In genomic region chr5:168455201-168455600, GRCh38 we compare ENCODE assay signal across 35 cellular contexts.
"Had no signal": no experiment of that assay in that cellular context is flagged by ENCODE, and none has a peak within 500 bp of the region (broad histone marks: within the 10 kb centered on the region; RNA-seq: fewer than 3 reads in every experiment).

No MANE protein-coding gene starts in this region.

- H3K4me3 Mint-ChIP-seq: activated B cell treated with CpG ODN at 0.5 μM for 24 hours; activated CD4-positive, alpha-beta memory T cell treated with anti-CD3 and anti-CD28 coated beads for 36 hours; activated CD4-positive, alpha-beta T cell treated with anti-CD3 and anti-CD28 coated beads, Interleukin-2, amount 10 ng/mL, durations not matched to agents 24 days and 14 days; activated CD8-positive, alpha-beta T cell treated with anti-CD3 and anti-CD28 coated beads for 36 hours; activated naive CD4-positive, alpha-beta T cell treated with anti-CD3 and anti-CD28 coated beads for 36 hours; activated naive CD8-positive, alpha-beta T cell treated with anti-CD3 and anti-CD28 coated beads for 36 hours; activated T-cell treated with anti-CD3 and anti-CD28 coated beads, Interleukin-2, amount 50 U/mL, for 4 hours; activated T-cell treated with anti-CD3 and anti-CD28 coated beads, Interleukin-2, amount 50 U/mL, for 72 hours; activated T-helper 1 cell treated with anti-CD3 and anti-CD28 coated beads, Interleukin-12 subunit alpha, Interleukin-12 subunit beta, Interleukin-2, Interleukin-4 antibody, amounts not matched to agents 30 ng/mL and 10 ng/mL and 1 ng/mL, durations not matched to agents 14 hours and 24 hours and 36 hours; activated T-helper 17 cell treated with anti-CD3 and anti-CD28 coated beads, Interleukin-2, amount 50 U/mL, for 72 hours; T-cell; T-helper 2 cell treated with Interferon-gamma antibody and Interleukin-4, amounts not matched to agents 5 μg/mL and 100 μg/mL, for 36 hours had no signal

- H3K27me3 ChIP-seq: adrenal gland, body of pancreas, brain microvascular endothelial cell, breast epithelium had no signal

- H3K4me3 ChIP-seq: adrenal gland, body of pancreas, breast epithelium had no signal

- H3K9me3 ChIP-seq: adrenal gland, body of pancreas, breast epithelium had no signal

- H3K36me3 Mint-ChIP-seq: activated naive CD8-positive, alpha-beta T cell treated with anti-CD3 and anti-CD28 coated beads for 36 hours had no signal

- FAIRE-seq: astrocyte, TTC549 had no signal

- H3K4me1 ChIP-seq: adrenal gland, body of pancreas, breast epithelium had no signal

- H3K9me3 Mint-ChIP-seq: activated CD4-positive, alpha-beta T cell treated with anti-CD3 and anti-CD28 coated beads, Interleukin-2, amount 10 ng/mL, durations not matched to agents 24 days and 14 days; activated CD8-positive, alpha-beta T cell treated with anti-CD3 and anti-CD28 coated beads for 36 hours; activated naive CD8-positive, alpha-beta T cell treated with anti-CD3 and anti-CD28 coated beads for 36 hours; activated T-cell treated with anti-CD3 and anti-CD28 coated beads, Interleukin-2, amount 50 U/mL, for 4 hours; activated T-helper 1 cell treated with anti-CD3 and anti-CD28 coated beads, Interleukin-12 subunit alpha, Interleukin-12 subunit beta, Interleukin-2, Interleukin-4 antibody, amounts not matched to agents 30 ng/mL and 10 ng/mL and 1 ng/mL, durations not matched to agents 14 hours and 24 hours and 36 hours; T-helper 2 cell treated with Interferon-gamma antibody and Interleukin-4, amounts not matched to agents 5 μg/mL and 100 μg/mL, for 36 hours had no signal

- H3K4me1 Mint-ChIP-seq: activated B cell treated with CpG ODN at 0.5 μM for 24 hours; activated CD4-positive, alpha-beta T cell treated with anti-CD3 and anti-CD28 coated beads, Interleukin-2, amount 10 ng/mL, durations not matched to agents 24 days and 14 days; activated naive CD8-positive, alpha-beta T cell treated with anti-CD3 and anti-CD28 coated beads for 36 hours; activated T-helper 17 cell treated with anti-CD3 and anti-CD28 coated beads, Interleukin-2, amount 50 U/mL, for 72 hours; T-cell had no signal

- H3K27ac ChIP-seq: adrenal gland, body of pancreas, brain microvascular endothelial cell, breast epithelium, VCaP had no signal

- ATAC-seq: activated CD8-positive, alpha-beta T cell treated with anti-CD3 and anti-CD28 coated beads for 36 hours; activated naive CD4-positive, alpha-beta T cell treated with anti-CD3 and anti-CD28 coated beads, Interleukin-2, amount 50 U/mL, for 72 hours; activated T-cell treated with anti-CD3 and anti-CD28 coated beads, Interleukin-2, amount 50 U/mL, for 4 hours; activated T-cell treated with anti-CD3 and anti-CD28 coated beads, Interleukin-2, amount 50 U/mL, for 72 hours; activated T-helper 17 cell treated with anti-CD3 and anti-CD28 coated beads, Interleukin-2, amount 50 U/mL, for 72 hours; body of pancreas; T-cell had no signal

- H3K36me3 ChIP-seq: adrenal gland, brain microvascular endothelial cell, breast epithelium had no signal

- H3K27ac Mint-ChIP-seq: activated B cell treated with CpG ODN at 0.5 μM for 24 hours; activated CD4-positive, alpha-beta memory T cell treated with anti-CD3 and anti-CD28 coated beads for 36 hours; activated CD4-positive, alpha-beta T cell treated with anti-CD3 and anti-CD28 coated beads, Interleukin-2, amount 10 ng/mL, durations not matched to agents 24 days and 14 days; activated CD8-positive, alpha-beta T cell treated with anti-CD3 and anti-CD28 coated beads for 36 hours; activated naive CD4-positive, alpha-beta T cell treated with anti-CD3 and anti-CD28 coated beads for 36 hours; activated naive CD4-positive, alpha-beta T cell treated with anti-CD3 and anti-CD28 coated beads, Interleukin-2, amount 50 U/mL, for 72 hours; activated naive CD8-positive, alpha-beta T cell treated with anti-CD3 and anti-CD28 coated beads for 36 hours; activated T-cell treated with anti-CD3 and anti-CD28 coated beads, Interleukin-2, amount 50 U/mL, for 72 hours; activated T-helper 1 cell treated with anti-CD3 and anti-CD28 coated beads, Interleukin-12 subunit alpha, Interleukin-12 subunit beta, Interleukin-2, Interleukin-4 antibody, amounts not matched to agents 30 ng/mL and 10 ng/mL and 1 ng/mL, durations not matched to agents 14 hours and 24 hours and 36 hours; activated T-helper 17 cell treated with anti-CD3 and anti-CD28 coated beads, Interleukin-2, amount 50 U/mL, for 72 hours; T-cell; T-helper 2 cell treated with Interferon-gamma antibody and Interleukin-4, amounts not matched to agents 5 μg/mL and 100 μg/mL, for 36 hours had no signal

- DNase-seq: activated B cell treated with CpG ODN at 0.5 μM for 24 hours; activated CD4-positive, alpha-beta memory T cell treated with anti-CD3 and anti-CD28 coated beads for 36 hours; activated CD4-positive, alpha-beta T cell treated with anti-CD3 and anti-CD28 coated beads for 4 hours; activated CD4-positive, alpha-beta T cell treated with anti-CD3 and anti-CD28 coated beads, Interleukin-2, amount 10 ng/mL, durations not matched to agents 24 days and 14 days; activated CD4-positive, alpha-beta T cell treated with anti-CD3 and anti-CD28 coated beads, Interleukin-2, amount 50 U/mL, for 1 hour; activated CD4-positive, alpha-beta T cell treated with anti-CD3 and anti-CD28 coated beads, Interleukin-2, amount 50 U/mL, for 4 hours; activated CD4-positive, CD25-positive, alpha-beta regulatory T cell treated with anti-CD3 and anti-CD28 coated beads, Interleukin-2, amount 50 U/mL, for 72 hours; activated CD8-positive, alpha-beta memory T cell treated with anti-CD3 and anti-CD28 coated beads, Interleukin-2, amount 50 U/mL, for 4 hours; activated CD8-positive, alpha-beta T cell treated with anti-CD3 and anti-CD28 coated beads for 36 hours; activated gamma-delta T cell treated with Interleukin-2 at 50 U/mL for 16 hours; activated naive CD4-positive, alpha-beta T cell; activated naive CD4-positive, alpha-beta T cell treated with anti-CD3 and anti-CD28 coated beads for 36 hours; activated naive CD4-positive, alpha-beta T cell treated with anti-CD3 and anti-CD28 coated beads, Interleukin-2, amount 50 U/mL, for 16 hours; activated naive CD8-positive, alpha-beta T cell treated with anti-CD3 and anti-CD28 coated beads for 36 hours; activated T-cell treated with anti-CD3 and anti-CD28 coated beads for 4 hours; activated T-cell treated with anti-CD3 and anti-CD28 coated beads, Interleukin-2, amount 50 U/mL, for 1 hour; activated T-cell treated with anti-CD3 and anti-CD28 coated beads, Interleukin-2, amount 50 U/mL, for 4 hours; activated T-cell treated with anti-CD3 and anti-CD28 coated beads, Interleukin-2, amount 50 U/mL, for 72 hours; adrenal gland; amniotic stem cell; aorta; body of pancreas; brain microvascular endothelial cell; central memory CD4-positive, alpha-beta T cell; T-cell; T-helper 2 cell; T-helper 9 cell had no signal
